In the genomic region with DNA sequence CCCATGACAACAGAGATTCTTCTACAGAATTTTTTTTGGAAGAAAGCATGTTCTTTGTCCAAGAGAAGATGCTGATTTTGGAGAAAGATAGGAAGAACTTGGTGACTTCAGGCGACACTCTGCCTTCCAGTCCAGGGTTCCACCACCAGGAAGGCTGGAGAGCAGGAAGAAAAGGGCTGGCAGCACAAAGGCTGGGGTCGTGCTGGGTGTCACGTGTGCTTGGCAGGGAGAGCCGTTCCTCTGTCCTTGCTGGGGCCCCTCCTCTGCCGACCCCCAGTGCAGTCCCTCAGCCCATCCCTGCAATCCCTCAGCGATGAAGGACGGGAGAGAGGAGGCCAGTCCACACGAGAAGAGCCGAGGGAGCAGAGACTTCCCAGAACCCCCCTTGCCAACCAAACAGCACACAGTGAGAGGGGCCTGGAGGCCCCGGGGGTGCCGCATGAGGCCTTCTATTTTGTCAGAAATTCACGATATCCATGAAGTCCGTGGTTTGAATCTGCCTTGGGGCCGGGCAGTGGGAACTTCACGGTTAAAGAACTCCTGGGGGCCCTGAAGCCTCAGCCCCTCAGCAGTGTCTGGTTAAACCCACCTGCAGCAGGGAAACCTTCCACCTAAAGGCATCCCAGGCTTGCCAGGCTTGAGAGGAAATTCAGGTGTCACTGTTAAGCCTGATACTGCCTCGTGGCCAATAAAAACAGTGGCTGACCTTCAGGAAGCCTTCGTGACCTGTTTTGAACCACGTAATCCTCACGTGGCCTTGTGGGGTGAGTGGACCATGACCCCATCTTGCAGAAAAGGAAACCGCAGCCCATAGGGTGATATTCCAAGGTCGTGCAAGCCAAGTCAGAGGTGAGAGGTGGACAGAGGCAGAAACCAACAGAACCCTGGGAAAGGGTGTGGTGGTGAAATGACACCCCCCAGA, we compare ENCODE assay signal across 1 cellular context.
TF ChIP-seq lines count a peak whose summit lies in the region.

No MANE protein-coding gene starts in this region.

TF ChIP-seq in HepG2, 621 proteins besides CTCF, POLR2A, EP300 and RAD21 (continued from another document and continues in another):
- TF ChIP-seq ZNF276 (CRISPR knock-in tag; IDR thresholded peaks at IDR 0.05; ENCODE audit: low read depth) = 0 out of 2 replicates have a peak, but pooled peaks have one; percentile 57
- no peak for TF ChIP-seq TGIF2 (CRISPR knock-in tag; IDR thresholded peaks at IDR 0.05)
- TF ChIP-seq JUND (CRISPR knock-in tag; IDR thresholded peaks at IDR 0.05) = peak; percentile 46; the same call in 1 of the 2 replicates
- TF ChIP-seq ZNF329 (CRISPR knock-in tag; IDR thresholded peaks at IDR 0.05; ENCODE audit: low read depth) = no peak
- TF ChIP-seq KAT8 (CRISPR knock-in tag; IDR thresholded peaks at IDR 0.05) = no peak
- TF ChIP-seq RCOR2 (CRISPR knock-in tag; IDR thresholded peaks at IDR 0.05) = no peak
- TF ChIP-seq NBN (conservative IDR thresholded peaks at IDR 0.05) = no peak
- no peak for TF ChIP-seq SMARCC2 (IDR thresholded peaks at IDR 0.05)
- TF ChIP-seq ATM (IDR thresholded peaks at IDR 0.05; ENCODE audit: borderline replicate concordance) = no peak
- TF ChIP-seq, protein P1, sequence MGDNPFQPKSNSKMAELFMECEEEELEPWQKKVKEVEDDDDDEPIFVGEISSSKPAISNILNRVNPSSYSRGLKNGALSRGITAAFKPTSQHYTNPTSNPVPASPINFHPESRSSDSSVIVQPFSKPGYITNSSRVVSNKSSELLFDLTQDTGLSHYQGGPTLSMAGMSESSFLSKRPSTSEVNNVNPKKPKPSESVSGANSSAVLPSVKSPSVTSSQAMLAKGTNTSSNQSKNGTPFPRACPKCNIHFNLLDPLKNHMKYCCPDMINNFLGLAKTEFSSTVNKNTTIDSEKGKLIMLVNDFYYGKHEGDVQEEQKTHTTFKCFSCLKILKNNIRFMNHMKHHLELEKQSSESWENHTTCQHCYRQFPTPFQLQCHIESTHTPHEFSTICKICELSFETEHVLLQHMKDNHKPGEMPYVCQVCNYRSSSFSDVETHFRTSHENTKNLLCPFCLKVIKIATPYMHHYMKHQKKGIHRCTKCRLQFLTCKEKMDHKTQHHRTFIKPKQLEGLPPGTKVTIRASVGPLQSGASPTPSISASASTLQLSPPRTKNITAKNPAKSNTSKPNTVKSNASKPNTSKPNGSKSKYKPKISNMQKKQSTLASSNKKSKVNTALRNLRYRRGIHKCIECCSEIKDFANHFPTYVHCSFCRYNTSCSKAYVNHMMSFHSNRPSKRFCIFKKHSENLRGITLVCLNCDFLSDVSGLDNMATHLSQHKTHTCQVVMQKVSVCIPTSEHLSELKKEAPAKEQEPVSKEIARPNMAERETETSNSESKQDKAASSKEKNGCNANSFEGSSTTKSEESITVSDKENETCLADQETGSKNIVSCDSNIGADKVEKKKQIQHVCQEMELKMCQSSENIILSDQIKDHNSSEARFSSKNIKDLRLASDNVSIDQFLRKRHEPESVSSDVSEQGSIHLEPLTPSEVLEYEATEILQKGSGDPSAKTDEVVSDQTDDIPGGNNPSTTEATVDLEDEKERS (CRISPR knock-in tag; IDR thresholded peaks at IDR 0.05) = peak; percentile 92
- peak; percentile 53; the same call in 1 of the 2 replicates for TF ChIP-seq KDM3A (CRISPR knock-in tag; IDR thresholded peaks at IDR 0.05; ENCODE audit: low read depth)
- TF ChIP-seq FOSL2 (CRISPR knock-in tag; IDR thresholded peaks at IDR 0.05) = peak; percentile 80
- TF ChIP-seq MED1 (CRISPR knock-in tag; IDR thresholded peaks at IDR 0.05) = peak; percentile 96
- no peak for TF ChIP-seq LCORL (IDR thresholded peaks at IDR 0.05)
- TF ChIP-seq LCORL (CRISPR knock-in tag; IDR thresholded peaks at IDR 0.05) = peak; percentile 64; the same call in 1 of the 2 replicates
- TF ChIP-seq, protein P2, sequence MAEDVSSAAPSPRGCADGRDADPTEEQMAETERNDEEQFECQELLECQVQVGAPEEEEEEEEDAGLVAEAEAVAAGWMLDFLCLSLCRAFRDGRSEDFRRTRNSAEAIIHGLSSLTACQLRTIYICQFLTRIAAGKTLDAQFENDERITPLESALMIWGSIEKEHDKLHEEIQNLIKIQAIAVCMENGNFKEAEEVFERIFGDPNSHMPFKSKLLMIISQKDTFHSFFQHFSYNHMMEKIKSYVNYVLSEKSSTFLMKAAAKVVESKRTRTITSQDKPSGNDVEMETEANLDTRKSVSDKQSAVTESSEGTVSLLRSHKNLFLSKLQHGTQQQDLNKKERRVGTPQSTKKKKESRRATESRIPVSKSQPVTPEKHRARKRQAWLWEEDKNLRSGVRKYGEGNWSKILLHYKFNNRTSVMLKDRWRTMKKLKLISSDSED (CRISPR knock-in tag; IDR thresholded peaks at IDR 0.05) = no peak
- 0 out of 2 replicates have a peak, but pooled peaks have one; percentile 47 for TF ChIP-seq ZNF709 (CRISPR knock-in tag; IDR thresholded peaks at IDR 0.05)
- TF ChIP-seq AHDC1 (CRISPR knock-in tag; IDR thresholded peaks at IDR 0.05; ENCODE audit: borderline replicate concordance) = peak; percentile 47; the same call in 1 of the 2 replicates
- no peak for TF ChIP-seq NFYC (CRISPR knock-in tag; IDR thresholded peaks at IDR 0.05)
- peak; percentile 45; the same call in 1 of the 2 replicates for TF ChIP-seq ZNF350 (CRISPR knock-in tag; IDR thresholded peaks at IDR 0.05; ENCODE audit: borderline replicate concordance, low read depth)
- TF ChIP-seq NR2C2 (CRISPR knock-in tag; IDR thresholded peaks at IDR 0.05; ENCODE audit: borderline replicate concordance) = peak; percentile 83
- TF ChIP-seq STAT5B (CRISPR knock-in tag; IDR thresholded peaks at IDR 0.05) = no peak
- peak; percentile 89 for TF ChIP-seq PITX1 (CRISPR knock-in tag; IDR thresholded peaks at IDR 0.05)
- no peak for TF ChIP-seq ZKSCAN1 (IDR thresholded peaks at IDR 0.05; ENCODE audit: low read length)
- TF ChIP-seq HNF4G (IDR thresholded peaks at IDR 0.05; ENCODE audit: borderline replicate concordance, low read depth, low read length) = peak; percentile 44; the same call in 1 of the 2 replicates
- TF ChIP-seq HNF4G (CRISPR knock-in tag; IDR thresholded peaks at IDR 0.05; ENCODE audit: borderline replicate concordance, low read depth) = peak; percentile 86; the same call in 1 of the 2 replicates
- no peak for TF ChIP-seq TFAP4 (IDR thresholded peaks at IDR 0.05; ENCODE audit: borderline replicate concordance, low read depth)
- no peak; the same call in 1 of the 2 replicates for TF ChIP-seq THAP11 (CRISPR knock-in tag; IDR thresholded peaks at IDR 0.05)
- peak; percentile 72; the same call in 1 of the 2 replicates for TF ChIP-seq SMAD3 (CRISPR knock-in tag; IDR thresholded peaks at IDR 0.05)
- TF ChIP-seq ZNF264 (CRISPR knock-in tag; IDR thresholded peaks at IDR 0.05) = peak; percentile 81; the same call in 1 of the 2 replicates
- 0 out of 2 replicates have a peak, but pooled peaks have one; percentile 16 for TF ChIP-seq ELF1 (CRISPR knock-in tag; IDR thresholded peaks at IDR 0.05)
- TF ChIP-seq BRCA1 (CRISPR knock-in tag; IDR thresholded peaks at IDR 0.05) = peak; percentile 71; the same call in 1 of the 2 replicates
- TF ChIP-seq, protein P3, sequence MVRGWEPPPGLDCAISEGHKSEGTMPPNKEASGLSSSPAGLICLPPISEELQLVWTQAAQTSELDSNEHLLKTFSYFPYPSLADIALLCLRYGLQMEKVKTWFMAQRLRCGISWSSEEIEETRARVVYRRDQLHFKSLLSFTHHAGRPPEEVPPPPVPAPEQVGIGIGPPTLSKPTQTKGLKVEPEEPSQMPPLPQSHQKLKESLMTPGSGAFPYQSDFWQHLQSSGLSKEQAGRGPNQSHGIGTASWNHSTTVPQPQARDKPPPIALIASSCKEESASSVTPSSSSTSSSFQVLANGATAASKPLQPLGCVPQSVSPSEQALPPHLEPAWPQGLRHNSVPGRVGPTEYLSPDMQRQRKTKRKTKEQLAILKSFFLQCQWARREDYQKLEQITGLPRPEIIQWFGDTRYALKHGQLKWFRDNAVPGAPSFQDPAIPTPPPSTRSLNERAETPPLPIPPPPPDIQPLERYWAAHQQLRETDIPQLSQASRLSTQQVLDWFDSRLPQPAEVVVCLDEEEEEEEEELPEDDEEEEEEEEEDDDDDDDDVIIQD (CRISPR knock-in tag; IDR thresholded peaks at IDR 0.05; ENCODE audit: low read depth) = peak; percentile 56; the same call in 1 of the 2 replicates
- TF ChIP-seq ZNF224 (CRISPR knock-in tag; IDR thresholded peaks at IDR 0.05) = no peak
- no peak for TF ChIP-seq NONO (IDR thresholded peaks at IDR 0.05)
- TF ChIP-seq NONO (CRISPR knock-in tag; conservative IDR thresholded peaks at IDR 0.05) = 0 out of 2 replicates have a peak, but pooled peaks have one; percentile 24
- TF ChIP-seq PATZ1 (CRISPR knock-in tag; IDR thresholded peaks at IDR 0.05) = peak; percentile 43; the same call in 1 of the 2 replicates
- TF ChIP-seq ZMYM2 (CRISPR knock-in tag; IDR thresholded peaks at IDR 0.05) = peak; percentile 89
- no peak for TF ChIP-seq ZFAT (CRISPR knock-in tag; conservative IDR thresholded peaks at IDR 0.05)
- TF ChIP-seq HDAC2 (CRISPR knock-in tag; IDR thresholded peaks at IDR 0.05) = peak; percentile 88
- TF ChIP-seq PAX8 (CRISPR knock-in tag; IDR thresholded peaks at IDR 0.05; ENCODE audit: borderline replicate concordance) = no peak
- 0 out of 2 replicates have a peak, but pooled peaks have one; percentile 35 for TF ChIP-seq NCOR1 (IDR thresholded peaks at IDR 0.05; ENCODE audit: borderline replicate concordance, low read length)
